In genomic region chr12:124599074-124599999, GRCh38 we compare ENCODE assay signal across 1 cellular context.
TF ChIP-seq lines count a peak whose summit lies in the region.

No MANE protein-coding gene starts in this region.

TF ChIP-seq in GM23338, 12 proteins besides CTCF, POLR2A, EP300 and RAD21 (continued from another document):
- TF ChIP-seq ZNF462 (CRISPR knock-in tag; IDR thresholded peaks at IDR 0.05) (no peak), JUNB (IDR thresholded peaks at IDR 0.05; ENCODE audit: unreplicated experiment) (no peak), EZH2 (IDR thresholded peaks at IDR 0.05; ENCODE audit: low read depth, unreplicated experiment) (no peak), ZNF331 (CRISPR knock-in tag; IDR thresholded peaks at IDR 0.05; ENCODE audit: low read depth) (no peak), CREB1 (CRISPR knock-in tag; IDR thresholded peaks at IDR 0.05; ENCODE audit: low read depth) (no peak), EZH2phosphoT487 (IDR thresholded peaks at IDR 0.05; ENCODE audit: unreplicated experiment) (no peak), REST (IDR thresholded peaks at IDR 0.05; ENCODE audit: unreplicated experiment) (no peak), STAT1 (IDR thresholded peaks at IDR 0.05; ENCODE audit: unreplicated experiment) (no peak)
